8 cellular contexts compared by ENCODE assay signal in the genomic region with DNA sequence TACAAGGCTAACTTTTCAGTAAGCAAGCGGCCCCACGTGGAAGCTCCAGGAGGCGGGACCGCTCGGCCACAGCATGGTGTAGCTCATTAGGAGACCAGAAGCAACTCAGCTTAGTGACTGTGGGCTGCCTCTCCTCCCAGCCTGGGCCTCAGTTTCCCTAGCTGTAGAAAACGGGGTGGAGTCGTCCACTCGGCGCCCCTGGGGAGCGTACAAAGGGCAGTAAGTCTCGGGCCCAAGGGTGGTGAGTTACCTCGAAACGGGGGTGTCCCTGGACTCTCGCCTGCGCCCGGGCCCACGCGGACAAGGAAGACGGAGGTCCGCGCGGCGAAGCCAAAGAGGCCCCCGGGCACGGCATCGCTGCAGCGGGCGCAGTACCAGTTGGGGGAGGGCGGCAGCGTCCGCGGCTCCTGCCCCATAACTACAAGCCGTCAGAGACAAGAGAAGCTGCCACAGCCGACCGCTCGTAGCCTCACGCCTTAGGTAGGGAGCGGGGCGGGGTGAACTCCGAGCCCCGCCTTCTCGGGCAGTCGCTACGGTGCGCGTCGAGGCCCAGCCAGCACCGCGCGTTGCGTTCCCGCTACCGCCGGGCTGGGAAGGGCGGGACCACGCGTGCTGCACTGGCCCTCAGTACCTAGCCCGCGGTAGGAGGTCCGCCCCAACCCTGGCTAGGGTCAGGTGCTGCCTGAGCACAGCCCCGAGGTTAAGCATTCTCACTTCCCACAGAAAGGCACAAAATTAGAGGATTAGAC. TPM values are rescaled to one million over a fixed set of nuclear protein-coding genes. Genes with fewer than 3 reads are reported as not detected.
DNase-seq lines count a peak whose midpoint lies in the region; ATAC-seq and TF ChIP-seq lines count a peak whose summit lies in the region.

A gene with protein sequence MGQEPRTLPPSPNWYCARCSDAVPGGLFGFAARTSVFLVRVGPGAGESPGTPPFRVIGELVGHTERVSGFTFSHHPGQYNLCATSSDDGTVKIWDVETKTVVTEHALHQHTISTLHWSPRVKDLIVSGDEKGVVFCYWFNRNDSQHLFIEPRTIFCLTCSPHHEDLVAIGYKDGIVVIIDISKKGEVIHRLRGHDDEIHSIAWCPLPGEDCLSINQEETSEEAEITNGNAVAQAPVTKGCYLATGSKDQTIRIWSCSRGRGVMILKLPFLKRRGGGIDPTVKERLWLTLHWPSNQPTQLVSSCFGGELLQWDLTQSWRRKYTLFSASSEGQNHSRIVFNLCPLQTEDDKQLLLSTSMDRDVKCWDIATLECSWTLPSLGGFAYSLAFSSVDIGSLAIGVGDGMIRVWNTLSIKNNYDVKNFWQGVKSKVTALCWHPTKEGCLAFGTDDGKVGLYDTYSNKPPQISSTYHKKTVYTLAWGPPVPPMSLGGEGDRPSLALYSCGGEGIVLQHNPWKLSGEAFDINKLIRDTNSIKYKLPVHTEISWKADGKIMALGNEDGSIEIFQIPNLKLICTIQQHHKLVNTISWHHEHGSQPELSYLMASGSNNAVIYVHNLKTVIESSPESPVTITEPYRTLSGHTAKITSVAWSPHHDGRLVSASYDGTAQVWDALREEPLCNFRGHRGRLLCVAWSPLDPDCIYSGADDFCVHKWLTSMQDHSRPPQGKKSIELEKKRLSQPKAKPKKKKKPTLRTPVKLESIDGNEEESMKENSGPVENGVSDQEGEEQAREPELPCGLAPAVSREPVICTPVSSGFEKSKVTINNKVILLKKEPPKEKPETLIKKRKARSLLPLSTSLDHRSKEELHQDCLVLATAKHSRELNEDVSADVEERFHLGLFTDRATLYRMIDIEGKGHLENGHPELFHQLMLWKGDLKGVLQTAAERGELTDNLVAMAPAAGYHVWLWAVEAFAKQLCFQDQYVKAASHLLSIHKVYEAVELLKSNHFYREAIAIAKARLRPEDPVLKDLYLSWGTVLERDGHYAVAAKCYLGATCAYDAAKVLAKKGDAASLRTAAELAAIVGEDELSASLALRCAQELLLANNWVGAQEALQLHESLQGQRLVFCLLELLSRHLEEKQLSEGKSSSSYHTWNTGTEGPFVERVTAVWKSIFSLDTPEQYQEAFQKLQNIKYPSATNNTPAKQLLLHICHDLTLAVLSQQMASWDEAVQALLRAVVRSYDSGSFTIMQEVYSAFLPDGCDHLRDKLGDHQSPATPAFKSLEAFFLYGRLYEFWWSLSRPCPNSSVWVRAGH (N-terminal part only) (minus strand): TSS at position 494 of the 749 bp plus-strand sequence. CDS start 78 bp downstream, at position 416.

- H3K4me3 ChIP-seq in DND-41 (ENCODE audit: low read depth in 1 of 2, low read length in 2 of 2) (peak within 1 kb of the TSS; percentile 96 to 98), fibroblast of pulmonary artery (replicated peaks; ENCODE audit: low read depth, low read length) (peak within 1 kb of the TSS; percentile 90)

- peaks cover 20% of the 10 kb centered on the region for H3K36me3 ChIP-seq in DND-41 (ENCODE audit: insufficient read depth, low read length)

- H3K9ac ChIP-seq in DND-41 (ENCODE audit: low read depth, low read length): peak within 1 kb of the TSS; percentile 88

- peak within 1 kb of the TSS; percentile 82 for H3K4me2 ChIP-seq in DND-41 (ENCODE audit: insufficient read depth, low read length)

- DNase-seq in DND-41 (peak; percentile 86), KG1 (lab: John Stamatoyannopoulos, UW) (peak; percentile 5), RPMI8226 (peak; percentile 95), fibroblast of pulmonary artery (ENCODE audit: low read depth) (peak; percentile 85)
- peak; percentile 80 for DNase-seq in activated T-helper 2 cell treated with anti-CD3 and anti-CD28 coated beads, Interferon-gamma antibody, Interleukin-2, Interleukin-4, amounts not matched to agents 10 μg/mL and 5 μg/mL and 100 μg/mL, durations not matched to agents 14 hours and 24 hours and 36 hours (ENCODE audit: low spot score)
- peak; percentile 89 for DNase-seq in natural killer cell treated with Interleukin-12 subunit alpha and Interleukin-12 subunit beta and Interleukin-15 and Interleukin-18, amount 100 ng/mL, for 72 hours (ENCODE audit: low spot score)
- peak; percentile 87 for DNase-seq in stimulated activated naive CD8-positive, alpha-beta T cell treated with anti-CD3 and anti-CD28 coated beads, Interleukin-15, Interleukin-2, amounts not matched to agents 100 U/mL and 50 U/mL, for 24 hours

- H3K36me3 Mint-ChIP-seq in activated T-helper 2 cell treated with anti-CD3 and anti-CD28 coated beads, Interferon-gamma antibody, Interleukin-2, Interleukin-4, amounts not matched to agents 10 μg/mL and 5 μg/mL and 100 μg/mL, durations not matched to agents 14 hours and 24 hours and 36 hours (ENCODE audit: low read depth): peaks cover 27% of the 10 kb centered on the region
- H3K36me3 Mint-ChIP-seq in natural killer cell treated with Interleukin-12 subunit alpha and Interleukin-12 subunit beta and Interleukin-15 and Interleukin-18, amount 100 ng/mL, for 72 hours: peaks cover 20% of the 10 kb centered on the region

- H3K9me3 Mint-ChIP-seq in activated T-helper 2 cell treated with anti-CD3 and anti-CD28 coated beads, Interferon-gamma antibody, Interleukin-2, Interleukin-4, amounts not matched to agents 10 μg/mL and 5 μg/mL and 100 μg/mL, durations not matched to agents 14 hours and 24 hours and 36 hours: no peaks in the 10 kb centered on the region
- H3K9me3 Mint-ChIP-seq in natural killer cell treated with Interleukin-12 subunit alpha and Interleukin-12 subunit beta and Interleukin-15 and Interleukin-18, amount 100 ng/mL, for 72 hours: no peaks in the 10 kb centered on the region

- H3K27ac ChIP-seq in DND-41 (ENCODE audit: low read length): peak within 1 kb of the TSS; percentile 93

- ATAC-seq in DND-41 (ENCODE audit: insufficient read depth, low read depth) (peak; percentile 87), GM21723 (IDR thresholded peaks at IDR 0.05; ENCODE audit: unreplicated experiment) (peak; percentile 85)
- ATAC-seq in natural killer cell treated with Interleukin-12 subunit alpha and Interleukin-12 subunit beta and Interleukin-15 and Interleukin-18, amount 100 ng/mL, for 72 hours: peak; percentile 97
- peak; percentile 93 for ATAC-seq in stimulated activated naive CD8-positive, alpha-beta T cell treated with anti-CD3 and anti-CD28 coated beads, Interleukin-15, Interleukin-2, amounts not matched to agents 100 U/mL and 50 U/mL, for 24 hours

- H3K27me3 ChIP-seq in DND-41 (ENCODE audit: insufficient read depth, low read length, poor library complexity): no peaks in the 10 kb centered on the region

- peak within 1 kb of the TSS; percentile 89 for H3K4me3 Mint-ChIP-seq in activated T-helper 2 cell treated with anti-CD3 and anti-CD28 coated beads, Interferon-gamma antibody, Interleukin-2, Interleukin-4, amounts not matched to agents 10 μg/mL and 5 μg/mL and 100 μg/mL, durations not matched to agents 14 hours and 24 hours and 36 hours (ENCODE audit: low read depth)
- peak within 1 kb of the TSS; percentile 91 for H3K4me3 Mint-ChIP-seq in natural killer cell treated with Interleukin-12 subunit alpha and Interleukin-12 subunit beta and Interleukin-15 and Interleukin-18, amount 100 ng/mL, for 72 hours

- no peaks in the 10 kb centered on the region for H3K27me3 Mint-ChIP-seq in activated T-helper 2 cell treated with anti-CD3 and anti-CD28 coated beads, Interferon-gamma antibody, Interleukin-2, Interleukin-4, amounts not matched to agents 10 μg/mL and 5 μg/mL and 100 μg/mL, durations not matched to agents 14 hours and 24 hours and 36 hours (ENCODE audit: low read depth)
- H3K27me3 Mint-ChIP-seq in natural killer cell treated with Interleukin-12 subunit alpha and Interleukin-12 subunit beta and Interleukin-15 and Interleukin-18, amount 100 ng/mL, for 72 hours: no peaks in the 10 kb centered on the region

- H3K4me1 ChIP-seq in DND-41 (ENCODE audit: insufficient read depth, low read length): peaks cover 57% of the 10 kb centered on the region

- no peaks in the 10 kb centered on the region for H3K9me3 ChIP-seq in DND-41 (ENCODE audit: insufficient read depth, low read length, severe bottlenecking)

- TF ChIP-seq CTCF in DND-41 (IDR thresholded peaks at IDR 0.05; ENCODE audit: borderline replicate concordance, extremely low read depth, low read length, poor library complexity, severe bottlenecking) (no peak), fibroblast of pulmonary artery (IDR thresholded peaks at IDR 0.05; ENCODE audit: low read length, missing control alignments) (no peak)

- H2AFZ ChIP-seq in DND-41 (ENCODE audit: low read depth, low read length): peak within 1 kb of the TSS; percentile 97

- intact Hi-C loops in activated T-helper 2 cell treated with anti-CD3 and anti-CD28 coated beads, Interferon-gamma antibody, Interleukin-2, Interleukin-4, amounts not matched to agents 10 μg/mL and 5 μg/mL and 100 μg/mL, durations not matched to agents 14 hours and 24 hours and 36 hours (cut with micrococcal nuclease): loop anchor here (1.0 kb wide), 1 partner anchor 80 kb away; a partner anchor contains a TSS

- peak within 1 kb of the TSS; percentile 79 for H3K27ac Mint-ChIP-seq in activated T-helper 2 cell treated with anti-CD3 and anti-CD28 coated beads, Interferon-gamma antibody, Interleukin-2, Interleukin-4, amounts not matched to agents 10 μg/mL and 5 μg/mL and 100 μg/mL, durations not matched to agents 14 hours and 24 hours and 36 hours
- H3K27ac Mint-ChIP-seq in natural killer cell treated with Interleukin-12 subunit alpha and Interleukin-12 subunit beta and Interleukin-15 and Interleukin-18, amount 100 ng/mL, for 72 hours: peak within 1 kb of the TSS; percentile 84 to 95

- H3K79me2 ChIP-seq in DND-41 (ENCODE audit: insufficient read depth, low read length): peaks cover 57% of the 10 kb centered on the region

- no peaks in the 10 kb centered on the region for H4K20me1 ChIP-seq in DND-41 (ENCODE audit: insufficient read depth, low read length)

- peaks cover 42% of the 10 kb centered on the region for H3K4me1 Mint-ChIP-seq in activated T-helper 2 cell treated with anti-CD3 and anti-CD28 coated beads, Interferon-gamma antibody, Interleukin-2, Interleukin-4, amounts not matched to agents 10 μg/mL and 5 μg/mL and 100 μg/mL, durations not matched to agents 14 hours and 24 hours and 36 hours (ENCODE audit: low read depth)
- peaks cover 36 to 50% of the 10 kb centered on the region in 2 donors for H3K4me1 Mint-ChIP-seq in natural killer cell treated with Interleukin-12 subunit alpha and Interleukin-12 subunit beta and Interleukin-15 and Interleukin-18, amount 100 ng/mL, for 72 hours (ENCODE audit: low read depth in 2 of 2)

RNA-seq across cellular contexts. Expression of the gene that starts here (rescaled TPM):
- total RNA-seq in activated T-helper 2 cell treated with anti-CD3 and anti-CD28 coated beads, Interferon-gamma antibody, Interleukin-2, Interleukin-4, amounts not matched to agents 10 μg/mL and 5 μg/mL and 100 μg/mL, durations not matched to agents 14 hours and 24 hours and 36 hours: 33.9 and 36.7 TPM in 2 replicates
- 10 to 100 TPM; 24.7 to 49.8 TPM for total RNA-seq in natural killer cell treated with Interleukin-12 subunit alpha and Interleukin-12 subunit beta and Interleukin-15 and Interleukin-18, amount 100 ng/mL, for 72 hours

Comparison
In these comparisons a context has a peak if more than half of its experiments do, and no peak if none do; other contexts are left out.
1. Peak in every context shown above with its lines: DNase-seq, ATAC-seq, H3K4me3 ChIP-seq and H3K27ac ChIP-seq.
2. DNase-seq: peak in every context shown above with its lines; median percentile 95 in RPMI8226; 89 in natural killer cell treated with Interleukin-12 subunit alpha and Interleukin-12 subunit beta and Interleukin-15 and Interleukin-18, amount 100 ng/mL, for 72 hours; 87 in stimulated activated naive CD8-positive, alpha-beta T cell treated with anti-CD3 and anti-CD28 coated beads, Interleukin-15, Interleukin-2, amounts not matched to agents 100 U/mL and 50 U/mL, for 24 hours; 86 in DND-41; 85 in fibroblast of pulmonary artery; 80 in activated T-helper 2 cell treated with anti-CD3 and anti-CD28 coated beads, Interferon-gamma antibody, Interleukin-2, Interleukin-4, amounts not matched to agents 10 μg/mL and 5 μg/mL and 100 μg/mL, durations not matched to agents 14 hours and 24 hours and 36 hours; 5 in KG1.